ENCODE assay signal across 9 cellular contexts in the genomic region with DNA sequence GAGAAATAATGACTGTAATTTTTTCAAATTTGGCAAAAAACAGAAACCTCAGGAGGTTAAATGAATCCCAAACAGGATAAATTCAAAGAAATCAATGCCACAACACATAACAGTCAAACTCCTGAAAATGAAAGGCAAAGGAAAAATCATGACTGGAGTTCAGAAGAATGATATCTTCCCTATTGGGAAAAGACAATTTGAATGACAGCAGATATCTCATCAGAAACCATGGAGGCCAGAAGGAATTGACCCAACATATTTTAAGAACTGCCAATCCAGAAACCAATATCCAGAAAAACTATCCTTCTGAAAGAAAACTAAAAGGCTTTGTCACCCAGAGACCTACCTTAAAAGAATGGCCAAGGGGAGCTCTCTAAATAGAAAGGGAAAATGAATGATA. TPM values are rescaled to one million over a fixed set of nuclear protein-coding genes. Genes with fewer than 3 reads are reported as not detected.
"Had no signal": no experiment of that assay in that cellular context is flagged by ENCODE, and none has a peak within 500 bp of the region (broad histone marks: within the 10 kb centered on the region; RNA-seq: fewer than 3 reads in every experiment).

No MANE protein-coding gene starts in this region.

- ATAC-seq: HepG2, K562 had no signal

- DNase-seq: IMR-90, KBM-7, KG1 had no signal

- H3K9ac ChIP-seq: KMS-11 had no signal

- H3K27ac Mint-ChIP-seq: IgD-negative memory B cell had no signal

- H3K4me2 ChIP-seq: KMS-11 had no signal

- FAIRE-seq: HepG2, HTR-8/SVneo, K562 had no signal

- H3K27ac ChIP-seq: HL-60, KMS-11 had no signal

- H3K4me3 ChIP-seq: K562 had no signal

- H3K4me3 Mint-ChIP-seq: IgD-negative memory B cell had no signal

RNA-seq across cellular contexts. Expression of gene MAMLD1, which starts 40.1 kb away (rescaled TPM):
- total RNA-seq: HepG2 had no signal
- polyA plus RNA-seq: HepG2 had no signal
